Comparison of ENCODE assay signal across 26 cellular contexts in genomic region chr2:58950795-58951462, GRCh38.
"Had no signal": no experiment of that assay in that cellular context is flagged by ENCODE, and none has a peak within 500 bp of the region (broad histone marks: within the 10 kb centered on the region; RNA-seq: fewer than 3 reads in every experiment).

No MANE protein-coding gene starts in this region.

- H3K4me1 ChIP-seq: pancreas, prostate gland, suprapubic skin, tibial artery, upper lobe of right lung had no signal

- H3K36me3 ChIP-seq: pancreas, prostate gland, suprapubic skin, thoracic aorta, tibial artery, upper lobe of right lung had no signal

- H3K4me3 ChIP-seq: lung, mucosa of descending colon, pancreas, prostate gland, skin epidermis, suprapubic skin, thoracic aorta, tibial artery, upper lobe of right lung had no signal

- DNase-seq: hippocampal formation; kidney glomerular epithelial cell; left cardiac atrium; mesendoderm; midbrain; mucosa of descending colon; naive thymus-derived CD4-positive, alpha-beta T cell; nucleus accumbens; pancreas; stimulated activated CD4-positive, alpha-beta T cell treated with anti-CD3 and anti-CD28 coated beads, Interleukin-12 subunit alpha, Interleukin-12 subunit beta, amount 100 ng/mL, for 4 hours; stimulated activated CD4-positive, alpha-beta T cell treated with anti-CD3 and anti-CD28 coated beads, Interleukin-15, amount 100 ng/mL, for 24 hours; stimulated activated CD4-positive, alpha-beta T cell treated with anti-CD3 and anti-CD28 coated beads, Interleukin-2, amount 100 ng/mL, for 24 hours; stimulated activated CD4-positive, alpha-beta T cell treated with anti-CD3 and anti-CD28 coated beads, Interleukin-4, amount 100 ng/mL, for 1 hour; stimulated activated naive CD4-positive, alpha-beta T cell; tibial artery; trophoblast cell; upper lobe of right lung had no signal

- H3K27me3 ChIP-seq: pancreas, suprapubic skin, tibial artery, upper lobe of right lung had no signal

- ATAC-seq: left lobe of liver; mucosa of descending colon; naive thymus-derived CD4-positive, alpha-beta T cell; natural killer cell treated with Interleukin-12 subunit alpha and Interleukin-12 subunit beta and Interleukin-15 and Interleukin-18, amount 100 ng/mL, for 72 hours; pancreas; sciatic nerve; stimulated activated effector memory CD8-positive, alpha-beta T cell treated with anti-CD3 and anti-CD28 coated beads, Interleukin-12 subunit alpha, Interleukin-12 subunit beta, amount 100 ng/mL, for 72 hours; upper lobe of right lung had no signal

- H3K27ac ChIP-seq: pancreas, prostate gland, skin epidermis, suprapubic skin, thoracic aorta, tibial artery, upper lobe of right lung had no signal

- H3K9me3 ChIP-seq: mucosa of descending colon, pancreas, prostate gland, suprapubic skin, thoracic aorta, tibial artery, upper lobe of right lung had no signal
